Comparison of ENCODE assay signal across 6 cellular contexts in the genomic region with DNA sequence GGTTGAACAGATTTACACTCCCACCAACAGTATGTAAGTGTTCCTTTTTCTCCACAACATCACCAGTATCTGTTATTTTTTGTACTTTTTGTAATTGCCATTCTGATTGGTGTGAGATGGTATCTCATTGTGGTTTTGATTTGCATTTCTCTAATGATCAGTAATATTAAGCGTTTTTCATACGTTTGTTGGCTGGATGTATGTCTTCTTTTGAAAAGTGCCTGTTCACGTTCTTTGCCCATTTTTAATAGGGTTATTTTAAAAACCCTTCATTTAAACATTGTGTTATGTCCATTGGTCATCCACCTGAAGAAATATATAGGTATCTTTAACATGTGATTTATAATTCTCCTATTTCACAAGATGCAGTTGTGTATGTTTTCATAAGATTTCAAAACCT.
"Had no signal": no experiment of that assay in that cellular context is flagged by ENCODE, and none has a peak within 500 bp of the region (broad histone marks: within the 10 kb centered on the region; RNA-seq: fewer than 3 reads in every experiment).

No MANE protein-coding gene starts in this region.

- H3K4me1 Mint-ChIP-seq: IgD-negative memory B cell had no signal

- H3K27ac Mint-ChIP-seq: IgD-negative memory B cell had no signal

- H3K4me3 Mint-ChIP-seq: IgD-negative memory B cell had no signal

- DNase-seq: IMR-90, KBM-7, KG1 had no signal

- H3K4me3 ChIP-seq: K562 had no signal

- H3K36me3 Mint-ChIP-seq: IgD-negative memory B cell had no signal

- H3K27me3 Mint-ChIP-seq: IgD-negative memory B cell had no signal

- H3K27ac ChIP-seq: HL-60 had no signal
